36 cellular contexts compared by ENCODE assay signal in genomic region chr11:59180907-59181306, GRCh38. TPM values are rescaled to one million over a fixed set of nuclear protein-coding genes. Genes with fewer than 3 reads are reported as not detected.
"Had no signal": no experiment of that assay in that cellular context is flagged by ENCODE, and none has a peak within 500 bp of the region (broad histone marks: within the 10 kb centered on the region; RNA-seq: fewer than 3 reads in every experiment).

No MANE protein-coding gene starts in this region.

- H3K27ac ChIP-seq: adrenal gland, brain microvascular endothelial cell, epithelial cell of prostate, esophagus squamous epithelium, left lung, lower lobe of right lung, parathyroid adenoma, right atrium auricular region, WERI-Rb-1 had no signal

- H3K9me3 ChIP-seq: adrenal gland, esophagus squamous epithelium, left lung, lower lobe of right lung, transverse colon had no signal

- H3K27ac Mint-ChIP-seq: activated naive CD4-positive, alpha-beta T cell treated with anti-CD3 and anti-CD28 coated beads for 36 hours; activated naive CD8-positive, alpha-beta T cell treated with anti-CD3 and anti-CD28 coated beads for 36 hours; activated T-helper 1 cell treated with anti-CD3 and anti-CD28 coated beads, Interleukin-12 subunit alpha, Interleukin-12 subunit beta, Interleukin-2, Interleukin-4 antibody, amounts not matched to agents 30 ng/mL and 10 ng/mL and 1 ng/mL, durations not matched to agents 14 hours and 24 hours and 36 hours; natural killer cell treated with Interleukin-12 subunit alpha and Interleukin-12 subunit beta and Interleukin-15 and Interleukin-18, amount 100 ng/mL, for 72 hours; T-helper 17 cell had no signal

- H3K36me3 ChIP-seq: brain microvascular endothelial cell, right atrium auricular region, WERI-Rb-1 had no signal

- H3K4me3 ChIP-seq: adrenal gland, esophagus squamous epithelium, left lung, lower lobe of right lung, right atrium auricular region, transverse colon had no signal

- H3K27me3 Mint-ChIP-seq: activated naive CD8-positive, alpha-beta T cell treated with anti-CD3 and anti-CD28 coated beads for 36 hours had no signal

- H3K27me3 ChIP-seq: adrenal gland, brain microvascular endothelial cell, esophagus squamous epithelium, left lung, right atrium auricular region, transverse colon had no signal

- H3K9ac ChIP-seq: parathyroid adenoma had no signal

- H3K9me3 Mint-ChIP-seq: natural killer cell treated with Interleukin-12 subunit alpha and Interleukin-12 subunit beta and Interleukin-15 and Interleukin-18, amount 100 ng/mL, for 72 hours had no signal

- H2AFZ ChIP-seq: parathyroid adenoma had no signal

- H3K79me2 ChIP-seq: parathyroid adenoma had no signal

- H3K4me3 Mint-ChIP-seq: activated naive CD4-positive, alpha-beta T cell treated with anti-CD3 and anti-CD28 coated beads for 36 hours; activated naive CD8-positive, alpha-beta T cell treated with anti-CD3 and anti-CD28 coated beads for 36 hours; activated T-helper 1 cell treated with anti-CD3 and anti-CD28 coated beads, Interleukin-12 subunit alpha, Interleukin-12 subunit beta, Interleukin-2, Interleukin-4 antibody, amounts not matched to agents 30 ng/mL and 10 ng/mL and 1 ng/mL, durations not matched to agents 14 hours and 24 hours and 36 hours; natural killer cell treated with Interleukin-12 subunit alpha and Interleukin-12 subunit beta and Interleukin-15 and Interleukin-18, amount 100 ng/mL, for 72 hours; T-helper 17 cell had no signal

- DNase-seq: activated CD4-positive, alpha-beta T cell treated with anti-CD3 and anti-CD28 coated beads for 48 hours; activated CD4-positive, alpha-beta T cell treated with anti-CD3 and anti-CD28 coated beads, Interleukin-2, amount 50 U/mL, for 48 hours; activated CD8-positive, alpha-beta memory T cell treated with anti-CD3 and anti-CD28 coated beads, Interleukin-2, amount 50 U/mL, for 4 hours; activated effector memory CD4-positive, alpha-beta T cell treated with anti-CD3 and anti-CD28 coated beads, Interleukin-2, amount 50 U/mL, for 16 hours; activated naive CD4-positive, alpha-beta T cell treated with anti-CD3 and anti-CD28 coated beads for 36 hours; activated naive CD8-positive, alpha-beta T cell treated with anti-CD3 and anti-CD28 coated beads for 36 hours; activated T-cell treated with anti-CD3 and anti-CD28 coated beads, Interleukin-2, amount 50 U/mL, for 1 hour; adrenal gland; aorta; brain microvascular endothelial cell; central memory CD4-positive, alpha-beta T cell; effector CD4-positive, alpha-beta T cell; esophagus squamous epithelium; foreskin melanocyte; lower lobe of right lung; mesenchymal stem cell; stimulated activated CD4-positive, alpha-beta T cell treated with anti-CD3 and anti-CD28 coated beads, Interleukin-4, amount 100 ng/mL, for 1 hour; stimulated activated naive CD8-positive, alpha-beta T cell treated with anti-CD3 and anti-CD28 coated beads, Interleukin-15, Interleukin-2, amounts not matched to agents 100 U/mL and 50 U/mL, for 24 hours; T-helper 17 cell; T1000; transverse colon; WERI-Rb-1 had no signal

- H3K4me1 ChIP-seq: adrenal gland, parathyroid adenoma had no signal

- FAIRE-seq: endometrium, islet of Langerhans, urothelium cell line had no signal

- H3K36me3 Mint-ChIP-seq: activated naive CD8-positive, alpha-beta T cell treated with anti-CD3 and anti-CD28 coated beads for 36 hours; natural killer cell treated with Interleukin-12 subunit alpha and Interleukin-12 subunit beta and Interleukin-15 and Interleukin-18, amount 100 ng/mL, for 72 hours had no signal

- H3K4me1 Mint-ChIP-seq: activated naive CD8-positive, alpha-beta T cell treated with anti-CD3 and anti-CD28 coated beads for 36 hours had no signal

- ATAC-seq: activated CD4-positive, CD25-positive, alpha-beta regulatory T cell treated with anti-CD3 and anti-CD28 coated beads, Interleukin-2, amount 50 U/mL, for 24 hours; left lung; lower lobe of right lung; natural killer cell treated with Interleukin-12 subunit alpha and Interleukin-12 subunit beta and Interleukin-15 and Interleukin-18, amount 100 ng/mL, for 72 hours; stimulated activated naive CD8-positive, alpha-beta T cell treated with anti-CD3 and anti-CD28 coated beads, Interleukin-15, Interleukin-2, amounts not matched to agents 100 U/mL and 50 U/mL, for 24 hours; T-helper 17 cell had no signal

RNA-seq across cellular contexts. Expression of gene MPEG1, which starts 31.8 kb away (rescaled TPM):
- total RNA-seq: activated CD8-positive, alpha-beta memory T cell treated with anti-CD3 and anti-CD28 coated beads for 36 hours; activated naive CD4-positive, alpha-beta T cell treated with anti-CD3 and anti-CD28 coated beads for 36 hours; activated T-helper 1 cell treated with anti-CD3 and anti-CD28 coated beads, Interleukin-12 subunit alpha, Interleukin-12 subunit beta, Interleukin-2, Interleukin-4 antibody, amounts not matched to agents 30 ng/mL and 10 ng/mL and 1 ng/mL, durations not matched to agents 14 hours and 24 hours and 36 hours; glomerular endothelial cell; myocyte; pulmonary artery endothelial cell had no signal
